In genomic region chr5:115033861-115034260, GRCh38 we compare ENCODE assay signal across 11 cellular contexts.
DNase-seq lines count a peak whose midpoint lies in the region; ATAC-seq and TF ChIP-seq lines count a peak whose summit lies in the region.
"Had no signal": no experiment of that assay in that cellular context is flagged by ENCODE, and none has a peak within 500 bp of the region (broad histone marks: within the 10 kb centered on the region; RNA-seq: fewer than 3 reads in every experiment).

No MANE protein-coding gene starts in this region.

- CTCF ChIA-PET in WTC11 (lab: Charles Lee): interaction anchor here (0.8 to 1.7 kb wide), 3 partner anchors 135 to 584 kb away, joined by 4 to 6 read pairs (median 4); no protein-coding TSS in a partner anchor

- 47 to 56% methylated on average over 4 of the region's 4 CpGs for WGBS in tibial nerve, 2 donors

- H3K27ac ChIP-seq in tibial nerve: no peak overlapping the region
- H3K27ac ChIP-seq: parathyroid adenoma had no signal

- ATAC-seq in WTC11 (peak; percentile 100), HG02642 (IDR thresholded peaks at IDR 0.05; ENCODE audit: poor library complexity, unreplicated experiment) (no peak)

- H3K27me3 ChIP-seq in tibial nerve: no peaks in the 10 kb centered on the region

- H3K4me3 ChIP-seq in tibial nerve: no peak overlapping the region

- H3K27ac Mint-ChIP-seq in WTC11 (no peak overlapping the region), progenitor cell of endocrine pancreas (no peak overlapping the region)

- peak; percentile 39 for TF ChIP-seq CTCF in WTC11 (IDR thresholded peaks at IDR 0.05)
- TF ChIP-seq CTCF in progenitor cell of endocrine pancreas (IDR thresholded peaks at IDR 0.05; ENCODE audit: unreplicated experiment): peak; percentile 41
- no peak for TF ChIP-seq CTCF in tibial nerve (IDR thresholded peaks at IDR 0.05)

- peaks cover 0 to 36% (median 0%) of the 10 kb centered on the region in 4 donors for H3K9me3 ChIP-seq in tibial nerve

- H3K36me3 Mint-ChIP-seq in WTC11 (peaks cover 61% of the 10 kb centered on the region), progenitor cell of endocrine pancreas (ENCODE audit: insufficient read depth) (no peaks in the 10 kb centered on the region)

- H3K4me3 Mint-ChIP-seq in WTC11 (no peak overlapping the region), progenitor cell of endocrine pancreas (ENCODE audit: low read depth) (no peak overlapping the region)

- POLR2A ChIA-PET in WTC11 (lab: Charles Lee): no interaction called here

- no peak for TF ChIP-seq EP300 in tibial nerve (IDR thresholded peaks at IDR 0.05)

- DNase-seq in DMS 273 (lab: John Stamatoyannopoulos, UW; ENCODE audit: unreplicated experiment): peak; percentile 32
- DNase-seq in DMS 273 treated with DMSO at 0.1 percent for 48 hours (lab: John Stamatoyannopoulos, UW): no peak
- DNase-seq in LHCN-M2 (ENCODE audit: low read depth): peak; percentile 7
- peak; percentile 55 for DNase-seq in WTC11 (ENCODE audit: low spot score)
- DNase-seq in progenitor cell of endocrine pancreas (ENCODE audit: low spot score, unreplicated experiment): no peak
- no peak for DNase-seq in A172 (ENCODE audit: low spot score)
- DNase-seq in tibial nerve (ENCODE audit: low spot score in 2 of 2): no peak
- DNase-seq: stimulated activated CD8-positive, alpha-beta memory T cell treated with anti-CD3 and anti-CD28 coated beads, Interleukin-4, amount 100 ng/mL, for 48 hours; T-helper 1 cell had no signal

- peaks cover 76% of the 10 kb centered on the region for H3K9me3 Mint-ChIP-seq in WTC11
- peaks cover 22% of the 10 kb centered on the region for H3K9me3 Mint-ChIP-seq in progenitor cell of endocrine pancreas (ENCODE audit: low read depth)

- TF ChIP-seq POLR2A in tibial nerve (IDR thresholded peaks at IDR 0.05): no peak

- H3K27me3 Mint-ChIP-seq in WTC11 (ENCODE audit: low read depth) (peaks cover 22% of the 10 kb centered on the region), progenitor cell of endocrine pancreas (no peaks in the 10 kb centered on the region)

- no peaks in the 10 kb centered on the region for H3K36me3 ChIP-seq in tibial nerve

- H3K4me1 Mint-ChIP-seq in WTC11: peaks cover 9% of the 10 kb centered on the region
- no peaks in the 10 kb centered on the region for H3K4me1 Mint-ChIP-seq in progenitor cell of endocrine pancreas (ENCODE audit: low read depth)

- H3K4me1 ChIP-seq in tibial nerve: no peaks in the 10 kb centered on the region
- H3K4me1 ChIP-seq: parathyroid adenoma had no signal

TF ChIP-seq in WTC11, 78 proteins besides CTCF, POLR2A, EP300 and RAD21:
- TF ChIP-seq SMAD4 (CRISPR knock-in tag; IDR thresholded peaks at IDR 0.05) (no peak), ARID4B (CRISPR knock-in tag; IDR thresholded peaks at IDR 0.05; ENCODE audit: borderline replicate concordance) (no peak), SMAD3 (CRISPR knock-in tag; IDR thresholded peaks at IDR 0.05; ENCODE audit: borderline replicate concordance) (no peak), ZNF121 (CRISPR knock-in tag; IDR thresholded peaks at IDR 0.05) (no peak), FOXJ3 (CRISPR knock-in tag; IDR thresholded peaks at IDR 0.05; ENCODE audit: borderline replicate concordance) (no peak), MLX (CRISPR knock-in tag; IDR thresholded peaks at IDR 0.05) (no peak), ETV6 (CRISPR knock-in tag; IDR thresholded peaks at IDR 0.05) (no peak), ZNF263 (CRISPR knock-in tag; IDR thresholded peaks at IDR 0.05; ENCODE audit: low read depth) (no peak), E2F1 (CRISPR knock-in tag; IDR thresholded peaks at IDR 0.05) (no peak), ZNF219 (CRISPR knock-in tag; IDR thresholded peaks at IDR 0.05; ENCODE audit: borderline replicate concordance) (no peak), TEAD1 (CRISPR knock-in tag; IDR thresholded peaks at IDR 0.05) (no peak), ATF1 (CRISPR knock-in tag; IDR thresholded peaks at IDR 0.05) (no peak), TP53 (CRISPR knock-in tag; IDR thresholded peaks at IDR 0.05) (no peak), TCF7 (CRISPR knock-in tag; IDR thresholded peaks at IDR 0.05; ENCODE audit: low read depth) (no peak), USF2 (CRISPR knock-in tag; IDR thresholded peaks at IDR 0.05) (no peak), FOXP1 (CRISPR knock-in tag; IDR thresholded peaks at IDR 0.05; ENCODE audit: borderline replicate concordance) (no peak), ZNF512 (CRISPR knock-in tag; IDR thresholded peaks at IDR 0.05; ENCODE audit: borderline replicate concordance) (no peak)

Comparison
In these comparisons a context has a peak if more than half of its experiments do, and no peak if none do; other contexts are left out.
1. DNase-seq: peak in DMS 273 (single experiment), LHCN-M2 (single experiment) and WTC11 (single experiment); none in DMS 273 treated with DMSO at 0.1 percent for 48 hours (single experiment), progenitor cell of endocrine pancreas (single experiment), A172 (single experiment) and tibial nerve (0 of 2).
2. CTCF ChIP-seq: peak in WTC11 (single experiment) and progenitor cell of endocrine pancreas (single experiment); none in tibial nerve (0 of 5).